ENCODE assay signal across 8 cellular contexts in genomic region chr1:230105754-230106625, GRCh38. TPM values are rescaled to one million over a fixed set of nuclear protein-coding genes. Genes with fewer than 3 reads are reported as not detected.
DNase-seq lines count a peak whose midpoint lies in the region; ATAC-seq and TF ChIP-seq lines count a peak whose summit lies in the region.

No MANE protein-coding gene starts in this region.

- POLR2A ChIA-PET in GM10248 (lab: Yijun Ruan, JAX), result no interaction called here

- no peak for TF ChIP-seq CTCF in GM10248 (IDR thresholded peaks at IDR 0.05; ENCODE audit: control extremely low read depth, extremely low read depth, low read depth, missing control alignments)
- TF ChIP-seq CTCF in type B pancreatic cell (conservative IDR thresholded peaks at IDR 0.05), result no peak
- no peak for TF ChIP-seq CTCF in GM10266 (IDR thresholded peaks at IDR 0.05; ENCODE audit: control insufficient read depth, insufficient read depth, low read depth, missing control alignments)

- H3K36me3 Mint-ChIP-seq in type B pancreatic cell, result peaks cover 3% of the 10 kb centered on the region

- ATAC-seq in HG02973 (IDR thresholded peaks at IDR 0.05; ENCODE audit: unreplicated experiment), result peak; percentile 25

- no peaks in the 10 kb centered on the region for H3K9me3 Mint-ChIP-seq in type B pancreatic cell

- H3K4me3 Mint-ChIP-seq in type B pancreatic cell, result no peak overlapping the region

- H3K27ac Mint-ChIP-seq in type B pancreatic cell, result peak overlapping the region; percentile 41

- peaks cover 67% of the 10 kb centered on the region for H3K4me1 Mint-ChIP-seq in type B pancreatic cell (ENCODE audit: unreplicated experiment)

- DNase-seq in GM10248 (ENCODE audit: extremely low spot score) (peak; percentile 64), T1000 (lab: John Stamatoyannopoulos, UW) (peak; percentile 28), glomerular visceral epithelial cell (ENCODE audit: extremely low spot score) (peak; percentile 87), type B pancreatic cell (ENCODE audit: extremely low spot score, unreplicated experiment) (no peak), COLO829 (ENCODE audit: low spot score) (no peak), GM10266 (ENCODE audit: extremely low spot score) (no peak), NCI-H1694 (lab: John Stamatoyannopoulos, UW) (no peak)

- CTCF ChIA-PET in GM10248 (lab: Yijun Ruan, JAX), result interaction anchor here (1.1 to 14.0 kb wide), 2 partner anchors 17 to 32 kb away, joined by 3 to 138 read pairs; no protein-coding TSS in a partner anchor

- peaks cover 9% of the 10 kb centered on the region for H3K27me3 Mint-ChIP-seq in type B pancreatic cell

RNA-seq across cellular contexts. Expression of gene GALNT2, which starts 39.0 kb away (rescaled TPM):
- 39.9 and 66.3 TPM in 2 replicates for total RNA-seq in type B pancreatic cell (ENCODE audit: low replicate concordance)

Comparison
In these comparisons a context has a peak if more than half of its experiments do, and no peak if none do; other contexts are left out.
1. DNase-seq: peak in GM10248 (single experiment), T1000 (single experiment) and glomerular visceral epithelial cell (single experiment); none in type B pancreatic cell (single experiment), COLO829 (single experiment), GM10266 (single experiment) and NCI-H1694 (single experiment).